8 cellular contexts compared by ENCODE assay signal in genomic region chr1:6625579-6626149, GRCh38. TPM values are rescaled to one million over a fixed set of nuclear protein-coding genes. Genes with fewer than 3 reads are reported as not detected.
DNase-seq lines count a peak whose midpoint lies in the region; ATAC-seq and TF ChIP-seq lines count a peak whose summit lies in the region.

No MANE protein-coding gene starts in this region.

- H3K27ac ChIP-seq in left ventricle myocardium inferior (replicated peaks) (peak overlapping the region; percentile 90), sigmoid colon (peak overlapping the region; percentile 88 to 94 (median 92))

- no peaks in the 10 kb centered on the region for H3K9me3 Mint-ChIP-seq in activated CD4-positive, alpha-beta T cell treated with anti-CD3 and anti-CD28 coated beads, Interleukin-2, amount 10 ng/mL, durations not matched to agents 24 days and 14 days
- no peaks in the 10 kb centered on the region for H3K9me3 Mint-ChIP-seq in activated T-helper 2 cell treated with anti-CD3 and anti-CD28 coated beads, Interferon-gamma antibody, Interleukin-2, Interleukin-4, amounts not matched to agents 10 μg/mL and 5 μg/mL and 100 μg/mL, durations not matched to agents 14 hours and 24 hours and 36 hours

- peak overlapping the region; percentile 90 for H3K27ac Mint-ChIP-seq in activated CD4-positive, alpha-beta T cell treated with anti-CD3 and anti-CD28 coated beads, Interleukin-2, amount 10 ng/mL, durations not matched to agents 24 days and 14 days
- H3K27ac Mint-ChIP-seq in activated T-helper 2 cell treated with anti-CD3 and anti-CD28 coated beads, Interferon-gamma antibody, Interleukin-2, Interleukin-4, amounts not matched to agents 10 μg/mL and 5 μg/mL and 100 μg/mL, durations not matched to agents 14 hours and 24 hours and 36 hours: peak overlapping the region; percentile 69

- peak overlapping the region; percentile 95 for H3K4me3 Mint-ChIP-seq in activated CD4-positive, alpha-beta T cell treated with anti-CD3 and anti-CD28 coated beads, Interleukin-2, amount 10 ng/mL, durations not matched to agents 24 days and 14 days
- peak overlapping the region; percentile 86 for H3K4me3 Mint-ChIP-seq in activated T-helper 2 cell treated with anti-CD3 and anti-CD28 coated beads, Interferon-gamma antibody, Interleukin-2, Interleukin-4, amounts not matched to agents 10 μg/mL and 5 μg/mL and 100 μg/mL, durations not matched to agents 14 hours and 24 hours and 36 hours (ENCODE audit: low read depth)

- H3K36me3 ChIP-seq in left ventricle myocardium inferior (peaks cover 62% of the 10 kb centered on the region), sigmoid colon (peaks cover 12 to 60% (median 38%) of the 10 kb centered on the region in 4 donors)

- DNase-seq in activated CD4-positive, alpha-beta T cell treated with anti-CD3 and anti-CD28 coated beads, Interleukin-2, amount 10 ng/mL, durations not matched to agents 24 days and 14 days: peak; percentile 69
- no peak for DNase-seq in activated CD4-positive, alpha-beta T cell treated with anti-CD3 and anti-CD28 coated beads for 4 hours
- DNase-seq in HT-29 (ENCODE audit: low spot score) (peak; percentile 26), left ventricle myocardium inferior (no peak), sigmoid colon (peak; percentile 74), middle frontal gyrus (ENCODE audit: extremely low spot score, low spot score) (no peak)
- DNase-seq in activated T-helper 2 cell treated with anti-CD3 and anti-CD28 coated beads, Interferon-gamma antibody, Interleukin-2, Interleukin-4, amounts not matched to agents 10 μg/mL and 5 μg/mL and 100 μg/mL, durations not matched to agents 14 hours and 24 hours and 36 hours (ENCODE audit: low spot score): no peak

- no peak for ATAC-seq in HG03095 (IDR thresholded peaks at IDR 0.05; ENCODE audit: unreplicated experiment)

- peaks cover 42% of the 10 kb centered on the region for H3K36me3 Mint-ChIP-seq in activated CD4-positive, alpha-beta T cell treated with anti-CD3 and anti-CD28 coated beads, Interleukin-2, amount 10 ng/mL, durations not matched to agents 24 days and 14 days (ENCODE audit: low read depth)
- peaks cover 59% of the 10 kb centered on the region for H3K36me3 Mint-ChIP-seq in activated T-helper 2 cell treated with anti-CD3 and anti-CD28 coated beads, Interferon-gamma antibody, Interleukin-2, Interleukin-4, amounts not matched to agents 10 μg/mL and 5 μg/mL and 100 μg/mL, durations not matched to agents 14 hours and 24 hours and 36 hours (ENCODE audit: low read depth)

- no peaks in the 10 kb centered on the region for H3K9me3 ChIP-seq in left ventricle myocardium inferior (replicated peaks)
- H3K9me3 ChIP-seq in sigmoid colon: no peaks in the 10 kb centered on the region

- intact Hi-C loops in activated CD4-positive, alpha-beta T cell treated with anti-CD3 and anti-CD28 coated beads, Interleukin-2, amount 10 ng/mL, durations not matched to agents 24 days and 14 days (cut with micrococcal nuclease): loop anchor here (1.0 kb wide), 3 partner anchors 12 to 71 kb away; partner anchors contain the start of genes NOL9 and PHF13
- intact Hi-C loops in activated T-helper 2 cell treated with anti-CD3 and anti-CD28 coated beads, Interferon-gamma antibody, Interleukin-2, Interleukin-4, amounts not matched to agents 10 μg/mL and 5 μg/mL and 100 μg/mL, durations not matched to agents 14 hours and 24 hours and 36 hours (cut with micrococcal nuclease): loop anchor here (1.0 kb wide), 1 partner anchor 24 kb away; no protein-coding TSS in a partner anchor
- intact Hi-C loops in left ventricle myocardium inferior (cut with micrococcal nuclease) (no loop called here), sigmoid colon (cut with DNase I) (loop anchor here (2.0 to 10.0 kb wide), 3 partner anchors 43 to 231 kb away; partner anchors contain the start of genes ACOT7, NOL9 and TAS1R1)

- no peak for TF ChIP-seq EP300 in sigmoid colon (IDR thresholded peaks at IDR 0.05)

- peak overlapping the region; percentile 88 for H3K4me3 ChIP-seq in left ventricle myocardium inferior
- H3K4me3 ChIP-seq in sigmoid colon: peak overlapping the region; percentile 63 to 78 (median 74)

- H3K27me3 Mint-ChIP-seq in activated CD4-positive, alpha-beta T cell treated with anti-CD3 and anti-CD28 coated beads, Interleukin-2, amount 10 ng/mL, durations not matched to agents 24 days and 14 days: no peaks in the 10 kb centered on the region
- no peaks in the 10 kb centered on the region for H3K27me3 Mint-ChIP-seq in activated T-helper 2 cell treated with anti-CD3 and anti-CD28 coated beads, Interferon-gamma antibody, Interleukin-2, Interleukin-4, amounts not matched to agents 10 μg/mL and 5 μg/mL and 100 μg/mL, durations not matched to agents 14 hours and 24 hours and 36 hours (ENCODE audit: low read depth)

- no peak for TF ChIP-seq POLR2A in sigmoid colon (IDR thresholded peaks at IDR 0.05)

- H3K4me1 ChIP-seq in left ventricle myocardium inferior (peaks cover 37% of the 10 kb centered on the region), sigmoid colon (peaks cover 0 to 48% (median 40%) of the 10 kb centered on the region in 4 donors)

- H3K27me3 ChIP-seq in left ventricle myocardium inferior (ENCODE audit: low read depth) (no peaks in the 10 kb centered on the region), sigmoid colon (no peaks in the 10 kb centered on the region)

- H3K4me1 Mint-ChIP-seq in activated CD4-positive, alpha-beta T cell treated with anti-CD3 and anti-CD28 coated beads, Interleukin-2, amount 10 ng/mL, durations not matched to agents 24 days and 14 days: peaks cover 29% of the 10 kb centered on the region
- H3K4me1 Mint-ChIP-seq in activated T-helper 2 cell treated with anti-CD3 and anti-CD28 coated beads, Interferon-gamma antibody, Interleukin-2, Interleukin-4, amounts not matched to agents 10 μg/mL and 5 μg/mL and 100 μg/mL, durations not matched to agents 14 hours and 24 hours and 36 hours (ENCODE audit: low read depth): peaks cover 15% of the 10 kb centered on the region

- no peak for TF ChIP-seq CTCF in left ventricle myocardium inferior (IDR thresholded peaks at IDR 0.05; ENCODE audit: borderline replicate concordance)
- TF ChIP-seq CTCF in sigmoid colon (IDR thresholded peaks at IDR 0.05): no peak

- WGBS in sigmoid colon, 2 donors: 2 to 7% methylated on average over 32 of the region's 32 CpGs

RNA-seq across cellular contexts. Expression of gene THAP3, which starts 1.0 kb away (rescaled TPM):
- 19.5 and 24.6 TPM in 2 replicates for total RNA-seq in activated CD4-positive, alpha-beta T cell treated with anti-CD3 and anti-CD28 coated beads, Interleukin-2, amount 10 ng/mL, durations not matched to agents 24 days and 14 days
- 19.6 and 22.7 TPM in 2 replicates for total RNA-seq in HT-29 (2014; rRNA removed; shearing (Covaris generic))
- 23.2 and 24.1 TPM in 2 replicates for total RNA-seq in activated T-helper 2 cell treated with anti-CD3 and anti-CD28 coated beads, Interferon-gamma antibody, Interleukin-2, Interleukin-4, amounts not matched to agents 10 μg/mL and 5 μg/mL and 100 μg/mL, durations not matched to agents 14 hours and 24 hours and 36 hours
- total RNA-seq in left ventricle myocardium inferior (14.9 TPM), sigmoid colon (10 to 100 TPM; 22.7 to 30.6 (median 26.6) TPM)
- polyA plus RNA-seq in sigmoid colon: 10 to 100 TPM; 12.6 to 20.5 (median 15.3) TPM

RNA-seq across cellular contexts. Expression of gene PHF13, which starts 12.1 kb away (rescaled TPM):
- 19.1 and 20.1 TPM in 2 replicates for total RNA-seq in activated CD4-positive, alpha-beta T cell treated with anti-CD3 and anti-CD28 coated beads, Interleukin-2, amount 10 ng/mL, durations not matched to agents 24 days and 14 days
- 8.8 and 11.5 TPM in 2 replicates for total RNA-seq in HT-29 (2014; rRNA removed; shearing (Covaris generic))
- total RNA-seq in activated T-helper 2 cell treated with anti-CD3 and anti-CD28 coated beads, Interferon-gamma antibody, Interleukin-2, Interleukin-4, amounts not matched to agents 10 μg/mL and 5 μg/mL and 100 μg/mL, durations not matched to agents 14 hours and 24 hours and 36 hours: 19.7 and 20.4 TPM in 2 replicates
- 6.8 TPM for total RNA-seq in left ventricle myocardium inferior
- 10 to 100 TPM; 12.5 to 19.4 (median 15.9) TPM for total RNA-seq in sigmoid colon
- polyA plus RNA-seq in sigmoid colon: 1 to 10 TPM; 3.9 to 6.7 (median 4.2) TPM

RNA-seq across cellular contexts. Expression of gene KLHL21, which starts 23.0 kb away (rescaled TPM):
- total RNA-seq in activated CD4-positive, alpha-beta T cell treated with anti-CD3 and anti-CD28 coated beads, Interleukin-2, amount 10 ng/mL, durations not matched to agents 24 days and 14 days: 26.1 and 26.8 TPM in 2 replicates
- 52.0 and 52.1 TPM in 2 replicates for total RNA-seq in HT-29 (2014; rRNA removed; shearing (Covaris generic))
- 21.3 and 22.6 TPM in 2 replicates for total RNA-seq in activated T-helper 2 cell treated with anti-CD3 and anti-CD28 coated beads, Interferon-gamma antibody, Interleukin-2, Interleukin-4, amounts not matched to agents 10 μg/mL and 5 μg/mL and 100 μg/mL, durations not matched to agents 14 hours and 24 hours and 36 hours
- 83.7 TPM for total RNA-seq in left ventricle myocardium inferior
- total RNA-seq in sigmoid colon: 10 to 100 TPM; 54.0 to 83.6 (median 73.2) TPM
- polyA plus RNA-seq in sigmoid colon: 10 to 100 TPM in 1 of 3 donors, 1 to 10 TPM in 2; 4.8 to 12.0 (median 5.1) TPM

RNA-seq across cellular contexts. Expression of gene ZBTB48, which starts 45.9 kb away (rescaled TPM):
- 32.9 and 37.8 TPM in 2 replicates for total RNA-seq in activated CD4-positive, alpha-beta T cell treated with anti-CD3 and anti-CD28 coated beads, Interleukin-2, amount 10 ng/mL, durations not matched to agents 24 days and 14 days
- 28.5 and 37.2 TPM in 2 replicates for total RNA-seq in HT-29 (2014; rRNA removed; shearing (Covaris generic))
- 26.3 and 28.0 TPM in 2 replicates for total RNA-seq in activated T-helper 2 cell treated with anti-CD3 and anti-CD28 coated beads, Interferon-gamma antibody, Interleukin-2, Interleukin-4, amounts not matched to agents 10 μg/mL and 5 μg/mL and 100 μg/mL, durations not matched to agents 14 hours and 24 hours and 36 hours
- 12.9 TPM for total RNA-seq in left ventricle myocardium inferior
- total RNA-seq in sigmoid colon: 10 to 100 TPM; 14.4 to 26.8 (median 16.3) TPM
- 10 to 100 TPM; 15.0 to 31.3 (median 23.4) TPM for polyA plus RNA-seq in sigmoid colon

Comparison
In these comparisons a context has a peak if more than half of its experiments do, and no peak if none do; other contexts are left out.
1. DNase-seq: peak in activated CD4-positive, alpha-beta T cell treated with anti-CD3 and anti-CD28 coated beads, Interleukin-2, amount 10 ng/mL, durations not matched to agents 24 days and 14 days (single experiment), HT-29 (single experiment) and sigmoid colon (single experiment); none in activated CD4-positive, alpha-beta T cell treated with anti-CD3 and anti-CD28 coated beads for 4 hours (0 of 2), activated T-helper 2 cell treated with anti-CD3 and anti-CD28 coated beads, Interferon-gamma antibody, Interleukin-2, Interleukin-4, amounts not matched to agents 10 μg/mL and 5 μg/mL and 100 μg/mL, durations not matched to agents 14 hours and 24 hours and 36 hours (single experiment), left ventricle myocardium inferior (single experiment) and middle frontal gyrus (single experiment).